9 cellular contexts compared by ENCODE assay signal in the genomic region with DNA sequence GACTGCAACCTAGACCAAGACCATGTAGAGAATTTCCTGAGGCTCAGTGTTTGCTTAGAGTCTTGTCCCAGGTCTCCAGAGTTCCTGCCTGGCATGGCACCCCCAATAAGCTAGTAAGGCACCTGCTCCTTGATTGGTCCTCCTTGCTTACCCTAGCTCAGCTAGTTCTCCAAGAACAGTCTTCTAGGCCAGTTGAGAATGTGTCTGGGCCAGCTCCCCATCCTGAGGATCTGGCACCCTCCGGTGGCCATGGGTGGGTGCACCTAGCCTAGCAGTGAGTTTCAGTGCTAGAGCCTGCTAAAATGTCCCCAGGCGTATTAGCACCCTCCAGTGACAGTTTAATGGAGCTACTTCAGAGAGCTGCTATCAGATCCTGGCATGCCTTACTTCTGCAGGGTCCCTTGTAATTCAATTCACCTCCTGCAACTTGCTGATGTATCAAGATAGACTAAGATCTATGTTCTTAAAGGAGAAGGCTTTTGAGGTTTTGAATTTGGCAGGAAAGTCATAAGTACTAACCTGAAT. TPM values are rescaled to one million over a fixed set of nuclear protein-coding genes. Genes with fewer than 3 reads are reported as not detected.
A peak's percentile ranks its signal among the peaks of the same experiment; 100 is the strongest.
DNase-seq lines count a peak whose midpoint lies in the region; ATAC-seq and TF ChIP-seq lines count a peak whose summit lies in the region.
"Had no signal": no experiment of that assay in that cellular context is flagged by ENCODE, and none has a peak within 500 bp of the region (broad histone marks: within the 10 kb centered on the region; RNA-seq: fewer than 3 reads in every experiment).

No MANE protein-coding gene starts in this region.

- TF ChIP-seq CTCF in C4-2B (conservative IDR thresholded peaks at IDR 0.05) (peak; percentile 88), VCaP (conservative IDR thresholded peaks at IDR 0.05) (peak; percentile 92), natural killer cell (IDR thresholded peaks at IDR 0.05) (no peak)

- peak; percentile 35 for DNase-seq in NCI-H2081 treated with DMSO at 0.1 percent for 48 hours (lab: John Stamatoyannopoulos, UW)
- DNase-seq in dedifferentiated amniotic fluid mesenchymal stem cell (ENCODE audit: extremely low spot score) = peak; percentile 27
- no peak for DNase-seq in natural killer cell
- no peak for DNase-seq in nucleus accumbens (lab: John Stamatoyannopoulos, UW)

- no peak overlapping the region for H3K27ac ChIP-seq in C4-2B
- H3K27ac ChIP-seq in VCaP = no peak overlapping the region

- no peak overlapping the region for H3K27ac Mint-ChIP-seq in natural killer cell
- H3K27ac Mint-ChIP-seq: stimulated activated naive CD8-positive, alpha-beta T cell treated with anti-CD3 and anti-CD28 coated beads, Interleukin-15, Interleukin-2, amounts not matched to agents 100 ng/mL and 50 ng/mL, for 24 hours had no signal

- no peak overlapping the region for H3K4me3 Mint-ChIP-seq in natural killer cell
- H3K4me3 Mint-ChIP-seq: stimulated activated naive CD8-positive, alpha-beta T cell treated with anti-CD3 and anti-CD28 coated beads, Interleukin-15, Interleukin-2, amounts not matched to agents 100 ng/mL and 50 ng/mL, for 24 hours had no signal

- ATAC-seq in GM18861 (IDR thresholded peaks at IDR 0.05; ENCODE audit: unreplicated experiment) = peak; percentile 97
- peak; percentile 92 for ATAC-seq in HG03025 (IDR thresholded peaks at IDR 0.05; ENCODE audit: low FRiP score, unreplicated experiment)
- ATAC-seq in natural killer cell = peak; percentile 64 to 80 (median 70)

- intact Hi-C loops in natural killer cell (cut with micrococcal nuclease) = no loop called here

- H3K27me3 Mint-ChIP-seq in natural killer cell (ENCODE audit: low read depth in 2 of 2) = peaks cover 9% of the 10 kb centered on the region in 2 donors

- H3K36me3 Mint-ChIP-seq in natural killer cell = no peaks in the 10 kb centered on the region

- no peaks in the 10 kb centered on the region for H3K4me1 Mint-ChIP-seq in natural killer cell

- no peaks in the 10 kb centered on the region for H3K9me3 Mint-ChIP-seq in natural killer cell
- H3K9me3 Mint-ChIP-seq: stimulated activated naive CD8-positive, alpha-beta T cell treated with anti-CD3 and anti-CD28 coated beads, Interleukin-15, Interleukin-2, amounts not matched to agents 100 ng/mL and 50 ng/mL, for 24 hours had no signal

RNA-seq across cellular contexts. Expression of a gene that starts 44.4 kb away (rescaled TPM):
- total RNA-seq in natural killer cell = 100 to 1,000 TPM; 107 to 122 (median 116) TPM

Comparison
In these comparisons a context has a peak if more than half of its experiments do, and no peak if none do; other contexts are left out.
1. DNase-seq: peak in NCI-H2081 treated with DMSO at 0.1 percent for 48 hours (single experiment) and dedifferentiated amniotic fluid mesenchymal stem cell (single experiment); none in natural killer cell (single experiment) and nucleus accumbens (0 of 56).
2. Peak in every context shown above with its lines, with median percentiles within 50 percentile points of each other: ATAC-seq.